Comparison of ENCODE assay signal across 8 cellular contexts in genomic region chr1:3504151-3504822, GRCh38. TPM values are rescaled to one million over a fixed set of nuclear protein-coding genes. Genes with fewer than 3 reads are reported as not detected.
DNase-seq lines count a peak whose midpoint lies in the region; ATAC-seq, FAIRE-seq and TF ChIP-seq lines count a peak whose summit lies in the region.

No MANE protein-coding gene starts in this region.

- H3K27me3 Mint-ChIP-seq in CD8-positive, alpha-beta T cell (ENCODE audit: low read depth): no peaks in the 10 kb centered on the region
- H3K27me3 Mint-ChIP-seq in neural progenitor cell (ENCODE audit: insufficient read depth, low read depth): peaks cover 2% of the 10 kb centered on the region

- H3K9me3 Mint-ChIP-seq in CD8-positive, alpha-beta T cell: no peaks in the 10 kb centered on the region
- H3K9me3 Mint-ChIP-seq in neural progenitor cell: no peaks in the 10 kb centered on the region

- H3K4me2 ChIP-seq in fibroblast of lung (ENCODE audit: extremely low read depth, insufficient read depth, low read length) (no peak overlapping the region), neural progenitor cell (no peak overlapping the region)

- CTCF ChIA-PET in CD8-positive, alpha-beta T cell (lab: Charles Lee): interaction anchor here (1.0 kb wide), 1 partner anchor 13 kb away, joined by 3 read pairs; no protein-coding TSS in a partner anchor

- H3K36me3 Mint-ChIP-seq in CD8-positive, alpha-beta T cell: peaks cover 16% of the 10 kb centered on the region
- H3K36me3 Mint-ChIP-seq in neural progenitor cell: no peaks in the 10 kb centered on the region

- H3K4me3 ChIP-seq in fibroblast of lung (replicated peaks in 1 of 4; ENCODE audit: control extremely low read depth in 1 of 4, insufficient read depth in 1 of 4, low read depth in 3 of 4, low read length in 4 of 4) (no peak overlapping the region), neural progenitor cell (no peak overlapping the region)
- no peak overlapping the region for H3K4me3 ChIP-seq in CD8-positive, alpha-beta T cell (ENCODE audit: low read depth, low read length)

- H3K9me3 ChIP-seq in fibroblast of lung (ENCODE audit: control insufficient read depth, insufficient read depth, low read depth, low read length): no peaks in the 10 kb centered on the region
- H3K9me3 ChIP-seq in CD8-positive, alpha-beta T cell (ENCODE audit: low read length): no peaks in the 10 kb centered on the region
- H3K9me3 ChIP-seq in neural progenitor cell (ENCODE audit: low read depth): no peaks in the 10 kb centered on the region

- no peak for TF ChIP-seq CTCF in AG09319 (IDR thresholded peaks at IDR 0.05; ENCODE audit: low read depth, low read length)
- no peak for TF ChIP-seq CTCF in fibroblast of lung (conservative IDR thresholded peaks at IDR 0.05 in 1 of 2, IDR thresholded peaks at IDR 0.05 in 1 of 2; ENCODE audit: low read depth in 1 of 2, low read length in 2 of 2)
- TF ChIP-seq CTCF in CD8-positive, alpha-beta T cell (IDR thresholded peaks at IDR 0.05): no peak
- no peak for TF ChIP-seq CTCF in neural progenitor cell (IDR thresholded peaks at IDR 0.05)

- FAIRE-seq in RCC 7860 (lab: Jason Lieb, UNC): peak; percentile 93

- H3K9ac ChIP-seq in fibroblast of lung (ENCODE audit: insufficient read depth, low read length) (no peak overlapping the region), neural progenitor cell (no peak overlapping the region)

- no peaks in the 10 kb centered on the region for H3K79me2 ChIP-seq in fibroblast of lung (ENCODE audit: control insufficient read depth, insufficient read depth, low read length)
- H3K79me2 ChIP-seq in neural progenitor cell (ENCODE audit: low read depth): no peaks in the 10 kb centered on the region

- H3K36me3 ChIP-seq in fibroblast of lung (ENCODE audit: control insufficient read depth, insufficient read depth, low read length) (no peaks in the 10 kb centered on the region), neural progenitor cell (no peaks in the 10 kb centered on the region)
- H3K36me3 ChIP-seq in CD8-positive, alpha-beta T cell (ENCODE audit: insufficient read depth, low read length): no peaks in the 10 kb centered on the region

- no peaks in the 10 kb centered on the region for H3K4me1 Mint-ChIP-seq in CD8-positive, alpha-beta T cell (ENCODE audit: low read depth)
- no peaks in the 10 kb centered on the region for H3K4me1 Mint-ChIP-seq in neural progenitor cell

- no peak overlapping the region for H3K27ac Mint-ChIP-seq in CD8-positive, alpha-beta T cell
- no peak overlapping the region for H3K27ac Mint-ChIP-seq in neural progenitor cell

- peak overlapping the region; percentile 68 for H3K27ac ChIP-seq in fibroblast of lung (ENCODE audit: insufficient read depth, low read length)
- H3K27ac ChIP-seq in CD8-positive, alpha-beta T cell (ENCODE audit: low read depth, low read length): no peak overlapping the region
- H3K27ac ChIP-seq in neural progenitor cell: no peak overlapping the region

- no peaks in the 10 kb centered on the region for H3K27me3 ChIP-seq in fibroblast of lung (ENCODE audit: control insufficient read depth, insufficient read depth, low read length)
- H3K27me3 ChIP-seq in CD8-positive, alpha-beta T cell (ENCODE audit: insufficient read depth, low read length): no peaks in the 10 kb centered on the region
- H3K27me3 ChIP-seq in neural progenitor cell: no peaks in the 10 kb centered on the region

- H3K4me3 Mint-ChIP-seq in CD8-positive, alpha-beta T cell: no peak overlapping the region
- no peak overlapping the region for H3K4me3 Mint-ChIP-seq in neural progenitor cell

- peak; percentile 75 for DNase-seq in AG09319 (ENCODE audit: extremely low read depth, low read depth)
- peak; percentile 97 for DNase-seq in RCC 7860 (ENCODE audit: low spot score)
- DNase-seq in fibroblast of lung (ENCODE audit: low read depth in 2 of 2): peak; percentile 60 to 93
- peak in 39 of 56 donors; percentile 7 to 75 (median 44) for DNase-seq in nucleus accumbens (lab: John Stamatoyannopoulos, UW)
- no peak for DNase-seq in CD8-positive, alpha-beta T cell
- DNase-seq in stimulated activated CD4-positive, alpha-beta T cell treated with anti-CD3 and anti-CD28 coated beads, Interleukin-12 subunit alpha, Interleukin-12 subunit beta, amount 100 ng/mL, for 4 hours: no peak
- DNase-seq in neural progenitor cell (ENCODE audit: low spot score): no peak

- intact Hi-C loops in CD8-positive, alpha-beta T cell (cut with DNase I, micrococcal nuclease): no loop called here

- H3K4me1 ChIP-seq in fibroblast of lung (ENCODE audit: control insufficient read depth, extremely low read depth, insufficient read depth, low read length) (no peaks in the 10 kb centered on the region), neural progenitor cell (no peaks in the 10 kb centered on the region)
- H3K4me1 ChIP-seq in CD8-positive, alpha-beta T cell (ENCODE audit: insufficient read depth, low read length): no peaks in the 10 kb centered on the region

- H4K20me1 ChIP-seq in fibroblast of lung (ENCODE audit: control insufficient read depth, extremely low read depth, insufficient read depth, low read length) (no peaks in the 10 kb centered on the region), neural progenitor cell (ENCODE audit: low read depth) (peaks cover 51% of the 10 kb centered on the region)

- no peak for ATAC-seq in CD8-positive, alpha-beta T cell
- ATAC-seq in GM21390 (IDR thresholded peaks at IDR 0.05; ENCODE audit: unreplicated experiment): no peak

- POLR2A ChIA-PET in CD8-positive, alpha-beta T cell (lab: Charles Lee): no interaction called here

- H3F3A ChIP-seq in neural progenitor cell (ENCODE audit: low read depth): no peaks in the 10 kb centered on the region

- no peak overlapping the region for H2AFZ ChIP-seq in fibroblast of lung (ENCODE audit: low read length)
- no peak overlapping the region for H2AFZ ChIP-seq in neural progenitor cell (replicated peaks)

RNA-seq across cellular contexts. Expression of gene ARHGEF16, which starts 49.8 kb away (rescaled TPM):
- total RNA-seq in fibroblast of lung: under 0.01 and 0.17 TPM in 2 replicates
- 0.02 and 0.21 TPM in 2 replicates for polyA plus RNA-seq in fibroblast of lung
- 0.18 TPM in 1 of 2 replicates, not detected in the other for polyA plus RNA-seq in fibroblast of lung (2012)
- 0.15 TPM in 1 of 2 replicates, not detected in the other for polyA minus RNA-seq in fibroblast of lung (ENCODE audit: low replicate concordance)
- not detected for total RNA-seq in CD8-positive, alpha-beta T cell
- 1.3 and 7.8 TPM in 2 replicates for total RNA-seq in neural progenitor cell (ENCODE audit: low replicate concordance)

Comparison
In these comparisons a context has a peak if more than half of its experiments do, and no peak if none do; other contexts are left out.
1. DNase-seq: peak in AG09319 (single experiment), RCC 7860 (single experiment), fibroblast of lung (2 of 2) and nucleus accumbens (39 of 56); none in CD8-positive, alpha-beta T cell (0 of 7), stimulated activated CD4-positive, alpha-beta T cell treated with anti-CD3 and anti-CD28 coated beads, Interleukin-12 subunit alpha, Interleukin-12 subunit beta, amount 100 ng/mL, for 4 hours (single experiment) and neural progenitor cell (single experiment).